Comparison of ENCODE assay signal across 1 cellular context in genomic region chr1:224340711-224341384, GRCh38.
A peak's percentile ranks its signal among the peaks of the same experiment; 100 is the strongest.
TF ChIP-seq lines count a peak whose summit lies in the region.

No MANE protein-coding gene starts in this region.

TF ChIP-seq in GM12878, 131 proteins besides CTCF, POLR2A, EP300 and RAD21:
- TF ChIP-seq PAX5 (IDR thresholded peaks at IDR 0.05; ENCODE audit: borderline replicate concordance, low read depth, low read length) (no peak), NFYA (IDR thresholded peaks at IDR 0.05; ENCODE audit: borderline replicate concordance, low read depth, low read length) (no peak)
- TF ChIP-seq, protein P1, sequence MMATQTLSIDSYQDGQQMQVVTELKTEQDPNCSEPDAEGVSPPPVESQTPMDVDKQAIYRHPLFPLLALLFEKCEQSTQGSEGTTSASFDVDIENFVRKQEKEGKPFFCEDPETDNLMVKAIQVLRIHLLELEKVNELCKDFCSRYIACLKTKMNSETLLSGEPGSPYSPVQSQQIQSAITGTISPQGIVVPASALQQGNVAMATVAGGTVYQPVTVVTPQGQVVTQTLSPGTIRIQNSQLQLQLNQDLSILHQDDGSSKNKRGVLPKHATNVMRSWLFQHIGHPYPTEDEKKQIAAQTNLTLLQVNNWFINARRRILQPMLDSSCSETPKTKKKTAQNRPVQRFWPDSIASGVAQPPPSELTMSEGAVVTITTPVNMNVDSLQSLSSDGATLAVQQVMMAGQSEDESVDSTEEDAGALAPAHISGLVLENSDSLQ (IDR thresholded peaks at IDR 0.05): 0 out of 2 replicates have a peak, but pooled peaks have one; percentile 14
